Comparison of ENCODE assay signal across 7 cellular contexts in genomic region chr1:225587310-225587709, GRCh38.
"Had no signal": no experiment of that assay in that cellular context is flagged by ENCODE, and none has a peak within 500 bp of the region (broad histone marks: within the 10 kb centered on the region; RNA-seq: fewer than 3 reads in every experiment).

No MANE protein-coding gene starts in this region.

- ATAC-seq: K562 had no signal

- DNase-seq: GM23248, H9, HCEC 1CT, HFFc6, IMR-90, KG1 had no signal

- H3K4me3 ChIP-seq: GM23248, K562 had no signal

- H3K9me3 Mint-ChIP-seq: H9, HFFc6 had no signal

- H3K27ac ChIP-seq: GM23248 had no signal

- H3K27ac Mint-ChIP-seq: HFFc6 had no signal

- H3K4me3 Mint-ChIP-seq: H9, HFFc6 had no signal
